Comparison of ENCODE assay signal across 1 cellular context in genomic region chr7:100101016-100101862, GRCh38.
TF ChIP-seq lines count a peak whose summit lies in the region.

Gene AP4M1 (plus strand): TSS chr7:100101643. CDS start chr7:100101715, 72 bp downstream.
Gene MCM7 (minus strand): TSS chr7:100101397. CDS start chr7:100101294, 103 bp downstream.

TF ChIP-seq in HepG2, 621 proteins besides CTCF, POLR2A, EP300 and RAD21 (continued from another document and continues in another):
- TF ChIP-seq ZHX2 (IDR thresholded peaks at IDR 0.05; ENCODE audit: low read depth) (peak; percentile 51; the same call in 1 of the 2 replicates), ZHX2 (CRISPR knock-in tag; IDR thresholded peaks at IDR 0.05; ENCODE audit: borderline replicate concordance) (no peak), MAFF (IDR thresholded peaks at IDR 0.05; ENCODE audit: low read depth, low read length) (no peak), ZNF737 (CRISPR knock-in tag; IDR thresholded peaks at IDR 0.05; ENCODE audit: borderline replicate concordance) (no peak), HES4 (CRISPR knock-in tag; IDR thresholded peaks at IDR 0.05; ENCODE audit: borderline replicate concordance) (0 out of 2 replicates have a peak, but pooled peaks have one; percentile 11), GATA4 (IDR thresholded peaks at IDR 0.05; ENCODE audit: borderline replicate concordance, low read depth) (no peak), ZSCAN12 (CRISPR knock-in tag; IDR thresholded peaks at IDR 0.05) (no peak), ZNF629 (CRISPR knock-in tag; conservative IDR thresholded peaks at IDR 0.05) (peak; percentile 16), HNF1A (IDR thresholded peaks at IDR 0.05; ENCODE audit: low read depth) (no peak), HNF1A (CRISPR knock-in tag; IDR thresholded peaks at IDR 0.05; ENCODE audit: borderline replicate concordance) (peak; percentile 4; the same call in 1 of the 2 replicates), ARID4A (CRISPR knock-in tag; IDR thresholded peaks at IDR 0.05; ENCODE audit: borderline replicate concordance) (peak; percentile 81), YEATS2 (CRISPR knock-in tag; IDR thresholded peaks at IDR 0.05; ENCODE audit: borderline replicate concordance) (peak; percentile 87), ZNF124 (CRISPR knock-in tag; IDR thresholded peaks at IDR 0.05) (no peak), SRY (CRISPR knock-in tag; IDR thresholded peaks at IDR 0.05) (peak; percentile 56), ZNF280B (CRISPR knock-in tag; IDR thresholded peaks at IDR 0.05; ENCODE audit: borderline replicate concordance) (peak; percentile 88; the same call in 1 of the 2 replicates), XRCC5 (optimal IDR thresholded peaks at IDR 0.05; ENCODE audit: low read length) (no peak), ZNF501 (CRISPR knock-in tag; IDR thresholded peaks at IDR 0.05) (0 out of 2 replicates have a peak, but pooled peaks have one; percentile 7), ZGPAT (CRISPR knock-in tag; IDR thresholded peaks at IDR 0.05) (peak; percentile 37; the same call in 1 of the 2 replicates), ZNF615 (CRISPR knock-in tag; IDR thresholded peaks at IDR 0.05; ENCODE audit: borderline replicate concordance) (no peak; the same call in 1 of the 2 replicates), GTF2F1 (IDR thresholded peaks at IDR 0.05; ENCODE audit: low read length) (0 out of 2 replicates have a peak, but pooled peaks have one; percentile 22), ZNF446 (CRISPR knock-in tag; IDR thresholded peaks at IDR 0.05) (no peak), ZFP90 (CRISPR knock-in tag; IDR thresholded peaks at IDR 0.05; ENCODE audit: borderline replicate concordance) (0 out of 2 replicates have a peak, but pooled peaks have one; percentile 33), ZNF670 (CRISPR knock-in tag; IDR thresholded peaks at IDR 0.05; ENCODE audit: borderline replicate concordance) (peak; percentile 56; the same call in 1 of the 2 replicates), ELF3 (CRISPR knock-in tag; IDR thresholded peaks at IDR 0.05) (0 out of 2 replicates have a peak, but pooled peaks have one; percentile 7), SOX13 (IDR thresholded peaks at IDR 0.05) (no peak), SOX13 (CRISPR knock-in tag; conservative IDR thresholded peaks at IDR 0.05 in 1 of 2, IDR thresholded peaks at IDR 0.05 in 1 of 2) (peak in 1 of 2 experiments; percentile 20; a peak in 1 of 4 replicates), ZNF232 (CRISPR knock-in tag; IDR thresholded peaks at IDR 0.05; ENCODE audit: borderline replicate concordance) (no peak), PRMT3 (CRISPR knock-in tag; IDR thresholded peaks at IDR 0.05; ENCODE audit: borderline replicate concordance, low read depth) (0 out of 2 replicates have a peak, but pooled peaks have one; percentile 56), MED8 (CRISPR knock-in tag; IDR thresholded peaks at IDR 0.05; ENCODE audit: insufficient replicate concordance) (peak; percentile 21), ADNP (CRISPR knock-in tag; IDR thresholded peaks at IDR 0.05) (no peak), FOSL2 (CRISPR knock-in tag; IDR thresholded peaks at IDR 0.05) (no peak; the same call in 1 of the 2 replicates), ZNF44 (CRISPR knock-in tag; IDR thresholded peaks at IDR 0.05) (peak; percentile 72), PHF21A (CRISPR knock-in tag; IDR thresholded peaks at IDR 0.05) (peak; percentile 34; the same call in 1 of the 2 replicates), REL (CRISPR knock-in tag; conservative IDR thresholded peaks at IDR 0.05) (peak; percentile 72), ZNF512 (CRISPR knock-in tag; IDR thresholded peaks at IDR 0.05) (no peak), ZNF878 (CRISPR knock-in tag; IDR thresholded peaks at IDR 0.05) (peak; percentile 73; the same call in 1 of the 2 replicates), BHLHE40 (IDR thresholded peaks at IDR 0.05; ENCODE audit: low read length) (peak; percentile 46), THAP8 (CRISPR knock-in tag; IDR thresholded peaks at IDR 0.05; ENCODE audit: borderline replicate concordance) (no peak), ZNF605 (CRISPR knock-in tag; IDR thresholded peaks at IDR 0.05) (peak; percentile 23; the same call in 1 of the 2 replicates), ZNF354B (CRISPR knock-in tag; IDR thresholded peaks at IDR 0.05) (no peak), CENPT (CRISPR knock-in tag; IDR thresholded peaks at IDR 0.05; ENCODE audit: low read depth) (peak; percentile 74), ZNF33B (CRISPR knock-in tag; IDR thresholded peaks at IDR 0.05) (peak; percentile 48; the same call in 1 of the 2 replicates), CREBL2 (CRISPR knock-in tag; IDR thresholded peaks at IDR 0.05; ENCODE audit: borderline replicate concordance) (0 out of 2 replicates have a peak, but pooled peaks have one; percentile 28)
